ENCODE assay signal across 31 cellular contexts in genomic region chr20:16609066-16609465, GRCh38.
"Had no signal": no experiment of that assay in that cellular context is flagged by ENCODE, and none has a peak within 500 bp of the region (broad histone marks: within the 10 kb centered on the region; RNA-seq: fewer than 3 reads in every experiment).

No MANE protein-coding gene starts in this region.

- H3K4me2 ChIP-seq: smooth muscle cell had no signal

- H3K27ac Mint-ChIP-seq: dendritic cell treated with granulocyte-macrophage colony-stimulating factor and Interleukin-4, amounts not matched to agents 40 ng/mL and 50 ng/mL, for 4 days; endodermal cell; memory B cell; naive B cell; natural killer cell treated with Interleukin-12 subunit alpha and Interleukin-12 subunit beta and Interleukin-15 and Interleukin-18, amount 100 ng/mL, for 72 hours; stimulated activated naive CD8-positive, alpha-beta T cell treated with anti-CD3 and anti-CD28 coated beads, Interleukin-15, amount 100 ng/mL, for 72 hours; type B pancreatic cell had no signal

- H3K4me1 ChIP-seq: gastroesophageal sphincter, suprapubic skin, thyroid gland had no signal

- DNase-seq: effector CD8-positive, alpha-beta T cell; endodermal cell; foreskin fibroblast; heart left ventricle; hippocampal formation; left cardiac atrium; left ventricle myocardium inferior; naive B cell; nucleus accumbens; stimulated activated CD4-positive, alpha-beta T cell treated with anti-CD3 and anti-CD28 coated beads, Interleukin-12 subunit alpha, Interleukin-12 subunit beta, amount 100 ng/mL, for 4 hours; stimulated activated CD4-positive, alpha-beta T cell treated with anti-CD3 and anti-CD28 coated beads, Interleukin-1b, Interleukin-23, amount 100 ng/mL, for 48 hours; stimulated activated CD4-positive, alpha-beta T cell treated with anti-CD3 and anti-CD28 coated beads, Interleukin-4, amount 100 ng/mL, for 1 hour; stimulated activated CD8-positive, alpha-beta memory T cell treated with anti-CD3 and anti-CD28 coated beads, Interleukin-4, amount 100 ng/mL, for 48 hours; stimulated activated naive CD4-positive, alpha-beta T cell; stimulated activated naive CD8-positive, alpha-beta T cell treated with anti-CD3 and anti-CD28 coated beads, Interleukin-15, amount 100 ng/mL, for 72 hours; thyroid gland had no signal

- ATAC-seq: esophagus mucosa; gastroesophageal sphincter; heart left ventricle; left cardiac atrium; natural killer cell treated with Interleukin-12 subunit alpha and Interleukin-12 subunit beta and Interleukin-15 and Interleukin-18, amount 100 ng/mL, for 72 hours; stimulated activated naive CD8-positive, alpha-beta T cell treated with anti-CD3 and anti-CD28 coated beads, Interleukin-15, amount 100 ng/mL, for 72 hours had no signal

- H3K4me3 ChIP-seq: gastroesophageal sphincter, heart left ventricle, left ventricle myocardium inferior, lung, prostate gland, right atrium auricular region, smooth muscle cell, suprapubic skin, thyroid gland had no signal

- H3K27me3 ChIP-seq: gastroesophageal sphincter, heart left ventricle, right atrium auricular region, suprapubic skin, thyroid gland had no signal

- H3K27ac ChIP-seq: epithelial cell of prostate, gastroesophageal sphincter, heart left ventricle, left ventricle myocardium inferior, prostate gland, right atrium auricular region, suprapubic skin, thyroid gland had no signal

- H3K36me3 Mint-ChIP-seq: memory B cell; naive B cell; natural killer cell treated with Interleukin-12 subunit alpha and Interleukin-12 subunit beta and Interleukin-15 and Interleukin-18, amount 100 ng/mL, for 72 hours; type B pancreatic cell had no signal

- H3K9me3 ChIP-seq: gastroesophageal sphincter, heart left ventricle, left ventricle myocardium inferior, prostate gland, right atrium auricular region, suprapubic skin, thyroid gland had no signal

- FAIRE-seq: colon, islet of Langerhans, urothelium cell line had no signal

- H3K4me1 Mint-ChIP-seq: memory B cell; naive B cell; stimulated activated naive CD8-positive, alpha-beta T cell treated with anti-CD3 and anti-CD28 coated beads, Interleukin-15, amount 100 ng/mL, for 72 hours had no signal

- H3K9me3 Mint-ChIP-seq: dendritic cell treated with granulocyte-macrophage colony-stimulating factor and Interleukin-4, amounts not matched to agents 40 ng/mL and 50 ng/mL, for 4 days; endodermal cell; memory B cell; natural killer cell treated with Interleukin-12 subunit alpha and Interleukin-12 subunit beta and Interleukin-15 and Interleukin-18, amount 100 ng/mL, for 72 hours; stimulated activated naive CD8-positive, alpha-beta T cell treated with anti-CD3 and anti-CD28 coated beads, Interleukin-15, amount 100 ng/mL, for 72 hours had no signal

- H3K36me3 ChIP-seq: gastroesophageal sphincter, heart left ventricle, left ventricle myocardium inferior, prostate gland, right atrium auricular region, suprapubic skin, thyroid gland had no signal

- H3K4me3 Mint-ChIP-seq: dendritic cell treated with granulocyte-macrophage colony-stimulating factor and Interleukin-4, amounts not matched to agents 40 ng/mL and 50 ng/mL, for 4 days; endodermal cell; memory B cell; naive B cell; natural killer cell treated with Interleukin-12 subunit alpha and Interleukin-12 subunit beta and Interleukin-15 and Interleukin-18, amount 100 ng/mL, for 72 hours; stimulated activated naive CD8-positive, alpha-beta T cell treated with anti-CD3 and anti-CD28 coated beads, Interleukin-15, amount 100 ng/mL, for 72 hours; type B pancreatic cell had no signal
